Comparison of ENCODE assay signal across 8 cellular contexts in genomic region chr15:98649996-98650870, GRCh38. TPM values are rescaled to one million over a fixed set of nuclear protein-coding genes. Genes with fewer than 3 reads are reported as not detected.
DNase-seq lines count a peak whose midpoint lies in the region; ATAC-seq, FAIRE-seq and TF ChIP-seq lines count a peak whose summit lies in the region.

No MANE protein-coding gene starts in this region.

- intact Hi-C loops in pancreas (cut with DNase I), result loop anchor here in 1 of 3 donors (10.0 kb wide), 1 partner anchor 125 kb away; no protein-coding TSS in a partner anchor

- H3K4me1 ChIP-seq in NT2/D1 (ENCODE audit: insufficient read depth, insufficient read length) (no peaks in the 10 kb centered on the region), pancreas (peaks cover 7 to 15% (median 12%) of the 10 kb centered on the region in 3 donors)

- ATAC-seq in pancreas, result peak; percentile 9 to 30 (median 20)

- 0 to 1% methylated on average over 67 to 88 of the region's 88 CpGs for WGBS in pancreas, 2 donors

- peak overlapping the region; percentile 54 to 95 (median 92) for H3K27ac ChIP-seq in pancreas

- H3K36me3 ChIP-seq in NT2/D1 (ENCODE audit: insufficient read depth, insufficient read length, low read length) (no peaks in the 10 kb centered on the region), pancreas (no peaks in the 10 kb centered on the region)

- no peak for FAIRE-seq in pancreas (lab: Jason Lieb, UNC)

- peak overlapping the region; percentile 95 for H3K9ac ChIP-seq in NT2/D1 (ENCODE audit: insufficient read length, low read depth)

- peaks cover 19% of the 10 kb centered on the region for H3K27me3 ChIP-seq in NT2/D1 (ENCODE audit: insufficient read depth, insufficient read length)
- H3K27me3 ChIP-seq in pancreas, result no peaks in the 10 kb centered on the region

- DNase-seq in COR-L47 (lab: John Stamatoyannopoulos, UW) (peak; percentile 31), NT2/D1 (ENCODE audit: low read depth, low spot score) (no peak), globus pallidus (ENCODE audit: low spot score) (peak; percentile 16), pancreas (peak; percentile 41 to 87 (median 60)), A172 (ENCODE audit: low spot score) (no peak), GOT3 (lab: John Stamatoyannopoulos, UW) (no peak), DMS153 (lab: John Stamatoyannopoulos, UW) (no peak)
- DNase-seq in activated naive CD4-positive, alpha-beta T cell treated with Interleukin-2 at 50 U/mL for 16 hours, result peak; percentile 20

- peak overlapping the region; percentile 90 for H3K4me3 ChIP-seq in NT2/D1 (ENCODE audit: insufficient read length, low read depth)
- H3K4me3 ChIP-seq in pancreas, result peak overlapping the region; percentile 63 to 96 (median 83)

- H3K9me3 ChIP-seq in NT2/D1 (ENCODE audit: insufficient read depth, low read length) (no peaks in the 10 kb centered on the region), pancreas (no peaks in the 10 kb centered on the region)

- TF ChIP-seq CTCF in pancreas (IDR thresholded peaks at IDR 0.05), result no peak

RNA-seq across cellular contexts. Expression of gene IGF1R, which starts 1.9 kb away (rescaled TPM):
- 10 to 100 TPM; 29.9 to 50.3 (median 36.7) TPM for total RNA-seq in pancreas
- 1 to 10 TPM; 8.1 to 8.8 TPM for polyA plus RNA-seq in pancreas
- total RNA-seq in A172 (2014; rRNA removed; shearing (Covaris generic)), result 6.1 and 9.4 TPM in 2 replicates

Comparison
In these comparisons a context has a peak if more than half of its experiments do, and no peak if none do; other contexts are left out.
1. DNase-seq: peak in COR-L47 (single experiment), activated naive CD4-positive, alpha-beta T cell treated with Interleukin-2 at 50 U/mL for 16 hours (single experiment), globus pallidus (single experiment) and pancreas (6 of 6); none in NT2/D1 (single experiment), A172 (single experiment), GOT3 (single experiment) and DMS153 (single experiment).